ENCODE assay signal across 24 cellular contexts in genomic region chr4:155544547-155544946, GRCh38.
A peak's percentile ranks its signal among the peaks of the same experiment; 100 is the strongest.
DNase-seq lines count a peak whose midpoint lies in the region; ATAC-seq and TF ChIP-seq lines count a peak whose summit lies in the region.
"Had no signal": no experiment of that assay in that cellular context is flagged by ENCODE, and none has a peak within 500 bp of the region (broad histone marks: within the 10 kb centered on the region; RNA-seq: fewer than 3 reads in every experiment).

No MANE protein-coding gene starts in this region.

- no peak overlapping the region for H3K4me2 ChIP-seq in neural progenitor cell
- H3K4me2 ChIP-seq: A549, PC-9 had no signal

- H3K79me2 ChIP-seq in neural progenitor cell (ENCODE audit: low read depth), result no peaks in the 10 kb centered on the region

- H3K4me1 ChIP-seq in adipocyte (ENCODE audit: control insufficient read depth, insufficient read depth, low read length) (peaks cover 30% of the 10 kb centered on the region), neural progenitor cell (no peaks in the 10 kb centered on the region)
- H3K4me1 ChIP-seq: A549, BE2C had no signal

- no peaks in the 10 kb centered on the region for H3K36me3 Mint-ChIP-seq in neural progenitor cell
- H3K36me3 Mint-ChIP-seq: CD14-positive monocyte had no signal

- H3K4me3 Mint-ChIP-seq in neural progenitor cell, result no peak overlapping the region
- H3K4me3 Mint-ChIP-seq: CD14-positive monocyte had no signal

- no peaks in the 10 kb centered on the region for H3K36me3 ChIP-seq in adipocyte (ENCODE audit: control insufficient read depth, insufficient read depth, low read length, severe bottlenecking)
- H3K36me3 ChIP-seq in neural progenitor cell, result no peaks in the 10 kb centered on the region
- H3K36me3 ChIP-seq: BE2C had no signal

- H3K4me1 Mint-ChIP-seq in neural progenitor cell, result peaks cover 13% of the 10 kb centered on the region
- H3K4me1 Mint-ChIP-seq: CD14-positive monocyte had no signal

- no peaks in the 10 kb centered on the region for H4K20me1 ChIP-seq in neural progenitor cell (ENCODE audit: low read depth)

- peaks cover 7% of the 10 kb centered on the region for H3K9me3 Mint-ChIP-seq in neural progenitor cell

- intact Hi-C loops in left cardiac atrium (cut with DNase I), result no loop called here

- no peak overlapping the region for H3K27ac ChIP-seq in neural progenitor cell
- H3K27ac ChIP-seq: A549, PC-9 had no signal

- H2AFZ ChIP-seq in neural progenitor cell (replicated peaks), result no peak overlapping the region
- H2AFZ ChIP-seq: PC-9 had no signal

- no peaks in the 10 kb centered on the region for H3K27me3 ChIP-seq in adipocyte (replicated peaks; ENCODE audit: control insufficient read depth, insufficient read depth, low read length)
- no peaks in the 10 kb centered on the region for H3K27me3 ChIP-seq in neural progenitor cell
- H3K27me3 ChIP-seq: BE2C had no signal

- no peaks in the 10 kb centered on the region for H3K27me3 Mint-ChIP-seq in neural progenitor cell (ENCODE audit: insufficient read depth, low read depth)

- peak overlapping the region; percentile 53 for H3K27ac Mint-ChIP-seq in neural progenitor cell

- H3K9me3 ChIP-seq in adipocyte (ENCODE audit: control insufficient read depth, low read length) (no peaks in the 10 kb centered on the region), neural progenitor cell (ENCODE audit: low read depth) (peaks cover 3% of the 10 kb centered on the region)
- H3K9me3 ChIP-seq: A549, BE2C had no signal

- no peak for TF ChIP-seq CTCF in neural progenitor cell (IDR thresholded peaks at IDR 0.05)

- no peaks in the 10 kb centered on the region for H3F3A ChIP-seq in neural progenitor cell (ENCODE audit: low read depth)

- H3K4me3 ChIP-seq in adipocyte (ENCODE audit: low read length) (no peak overlapping the region), neural progenitor cell (no peak overlapping the region)
- H3K4me3 ChIP-seq: A549, PC-9 had no signal

- ATAC-seq in left cardiac atrium (peak; percentile 66 to 88), HG02759 (IDR thresholded peaks at IDR 0.05; ENCODE audit: unreplicated experiment) (no peak)
- ATAC-seq: A549 had no signal

- H3K9ac ChIP-seq in adipocyte (ENCODE audit: low read length) (no peak overlapping the region), neural progenitor cell (no peak overlapping the region)

- DNase-seq in AG20443 (ENCODE audit: low spot score), result peak; percentile 20
- DNase-seq in adipocyte (ENCODE audit: low read depth), result peak; percentile 33
- DNase-seq in left cardiac atrium, result peak; percentile 37
- no peak for DNase-seq in neural progenitor cell (ENCODE audit: low spot score)
- no peak for DNase-seq in central memory CD4-positive, alpha-beta T cell
- DNase-seq in cortex of kidney (lab: John Stamatoyannopoulos, UW), result no peak
- DNase-seq in NOMO-1 treated with DMSO at 0.1 percent for 48 hours (lab: John Stamatoyannopoulos, UW; ENCODE audit: unreplicated experiment), result no peak
- DNase-seq: BE2C; Calu3; DMS79 treated with DMSO at 0.1 percent for 48 hours; GF-D8; Kasumi-1; MV-4-11; NCI-H1105; NCI-H1436 treated with DMSO at 0.1 percent for 48 hours; NCI-H187 treated with DMSO at 0.1 percent for 48 hours; NCI-H524 treated with DMSO at 0.1 percent for 48 hours; NCI-H774; NK-92 treated with Interleukin-12 subunit alpha and Interleukin-12 subunit beta, amount 100 ng/mL, for 24 hours; PC-9; SHP77 had no signal

Comparison
In these comparisons a context has a peak if more than half of its experiments do, and no peak if none do; other contexts are left out.
1. DNase-seq: peak in AG20443 (single experiment), adipocyte (single experiment) and left cardiac atrium (single experiment); none in neural progenitor cell (single experiment), central memory CD4-positive, alpha-beta T cell (single experiment), cortex of kidney (single experiment) and NOMO-1 treated with DMSO at 0.1 percent for 48 hours (single experiment).